9 cellular contexts compared by ENCODE assay signal in the genomic region with DNA sequence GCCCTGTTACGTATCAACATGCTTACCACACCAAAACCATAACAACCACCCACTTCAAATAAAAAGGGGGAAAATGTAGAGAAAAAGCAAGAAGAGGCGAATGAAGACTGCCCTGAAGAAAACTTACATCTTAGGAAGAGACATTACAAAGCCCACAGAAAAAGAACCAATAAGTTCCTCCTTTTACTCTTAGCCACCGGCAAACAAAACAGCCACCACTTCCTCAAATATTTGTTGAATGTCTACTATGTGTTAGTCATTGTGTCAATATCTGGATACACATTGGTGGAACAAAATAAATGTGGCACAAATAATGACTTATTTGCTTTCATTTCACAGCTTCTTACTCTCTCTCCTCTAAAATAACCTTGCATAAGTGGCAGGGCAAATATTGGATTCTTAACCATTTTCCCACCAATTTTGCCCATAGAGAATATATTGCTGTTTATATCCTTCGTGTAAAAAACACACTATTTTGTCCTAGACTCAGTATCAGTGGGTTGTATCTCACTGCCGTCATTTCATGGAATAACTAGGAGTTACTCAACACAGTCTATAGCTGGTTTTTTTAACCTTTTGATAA.
DNase-seq lines count a peak whose midpoint lies in the region; ATAC-seq, FAIRE-seq and TF ChIP-seq lines count a peak whose summit lies in the region.
"Had no signal": no experiment of that assay in that cellular context is flagged by ENCODE, and none has a peak within 500 bp of the region (broad histone marks: within the 10 kb centered on the region; RNA-seq: fewer than 3 reads in every experiment).

No MANE protein-coding gene starts in this region.

- peak; percentile 44 for DNase-seq in MCF 10A (ENCODE audit: unreplicated experiment)
- no peak for DNase-seq in breast epithelium (ENCODE audit: low spot score in 2 of 2)
- peak; percentile 18 for DNase-seq in RCC 7860 (ENCODE audit: low spot score)
- peak; percentile 53 for DNase-seq in fibroblast of the aortic adventitia (ENCODE audit: low read depth)
- no peak for DNase-seq in type B pancreatic cell (ENCODE audit: extremely low spot score, unreplicated experiment)
- no peak for DNase-seq in stimulated activated CD4-positive, alpha-beta T cell treated with anti-CD3 and anti-CD28 coated beads, Interleukin-2, amount 100 ng/mL, for 24 hours
- DNase-seq in NCI-H2171 treated with DMSO at 0.1 percent for 48 hours (lab: John Stamatoyannopoulos, UW), result no peak

- H3K27me3 Mint-ChIP-seq in MCF 10A (ENCODE audit: insufficient read depth, unreplicated experiment) (no peaks in the 10 kb centered on the region), type B pancreatic cell (no peaks in the 10 kb centered on the region)

- H3K27ac ChIP-seq in breast epithelium, result no peak overlapping the region

- peak overlapping the region; percentile 29 for H3K27ac Mint-ChIP-seq in MCF 10A (ENCODE audit: low read depth, unreplicated experiment)
- H3K27ac Mint-ChIP-seq in type B pancreatic cell, result peak overlapping the region; percentile 33

- H3K4me1 ChIP-seq in breast epithelium, result no peaks in the 10 kb centered on the region

- peaks cover 14% of the 10 kb centered on the region for H3K4me1 Mint-ChIP-seq in MCF 10A (ENCODE audit: insufficient read depth, unreplicated experiment)
- H3K4me1 Mint-ChIP-seq in type B pancreatic cell (ENCODE audit: unreplicated experiment), result peaks cover 6% of the 10 kb centered on the region

- H3K9me3 Mint-ChIP-seq in MCF 10A (ENCODE audit: unreplicated experiment), result no peaks in the 10 kb centered on the region
- H3K9me3 Mint-ChIP-seq in type B pancreatic cell, result no peaks in the 10 kb centered on the region

- POLR2A ChIA-PET in MCF 10A (lab: Yijun Ruan, JAX), result no interaction called here

- H3K4me3 ChIP-seq in breast epithelium (no peak overlapping the region), fibroblast of the aortic adventitia (ENCODE audit: low read depth, low read length) (no peak overlapping the region)

- H3K36me3 Mint-ChIP-seq in MCF 10A (ENCODE audit: insufficient read depth, unreplicated experiment) (peaks cover 11% of the 10 kb centered on the region), type B pancreatic cell (peaks cover under 1% of the 10 kb centered on the region)

- intact Hi-C loops in MCF 10A (cut with micrococcal nuclease) (no loop called here), breast epithelium (cut with DNase I; ENCODE audit: low total_unique reads) (no loop called here)

- no peak overlapping the region for H3K4me3 Mint-ChIP-seq in MCF 10A (ENCODE audit: unreplicated experiment)
- H3K4me3 Mint-ChIP-seq in type B pancreatic cell, result no peak overlapping the region

- no TSS peak for BruUV-seq in MCF 10A (replicated peaks; lab: Mats Ljungman, UMichigan)

- no peak for TF ChIP-seq CTCF in MCF 10A (IDR thresholded peaks at IDR 0.05; ENCODE audit: unreplicated experiment)
- no peak for TF ChIP-seq CTCF in breast epithelium (IDR thresholded peaks at IDR 0.05)
- TF ChIP-seq CTCF in fibroblast of the aortic adventitia (IDR thresholded peaks at IDR 0.05; ENCODE audit: insufficient read depth, low read length), result no peak
- no peak for TF ChIP-seq CTCF in type B pancreatic cell (conservative IDR thresholded peaks at IDR 0.05)

- no peak for FAIRE-seq in RCC 7860 (lab: Jason Lieb, UNC)

- CTCF ChIA-PET in MCF 10A (lab: Yijun Ruan, JAX), result interaction anchor here (0.6 to 0.7 kb wide), 2 partner anchors 56 to 157 kb away, joined by 3 read pairs; no protein-coding TSS in a partner anchor

- TF ChIP-seq POLR2A in breast epithelium (IDR thresholded peaks at IDR 0.05), result no peak

- no peak for ATAC-seq in GM18907 (IDR thresholded peaks at IDR 0.05; ENCODE audit: unreplicated experiment)

- no peaks in the 10 kb centered on the region for H3K27me3 ChIP-seq in breast epithelium
- H3K27me3 ChIP-seq: tibial artery had no signal

- no peaks in the 10 kb centered on the region for H3K9me3 ChIP-seq in breast epithelium
- H3K9me3 ChIP-seq: tibial artery had no signal

- no peaks in the 10 kb centered on the region for H3K36me3 ChIP-seq in breast epithelium

Comparison
In these comparisons a context has a peak if more than half of its experiments do, and no peak if none do; other contexts are left out.
1. DNase-seq: peak in MCF 10A (single experiment), RCC 7860 (single experiment) and fibroblast of the aortic adventitia (single experiment); none in breast epithelium (0 of 2), type B pancreatic cell (single experiment), stimulated activated CD4-positive, alpha-beta T cell treated with anti-CD3 and anti-CD28 coated beads, Interleukin-2, amount 100 ng/mL, for 24 hours (0 of 2) and NCI-H2171 treated with DMSO at 0.1 percent for 48 hours (single experiment).